ENCODE assay signal across 30 cellular contexts in the genomic region with DNA sequence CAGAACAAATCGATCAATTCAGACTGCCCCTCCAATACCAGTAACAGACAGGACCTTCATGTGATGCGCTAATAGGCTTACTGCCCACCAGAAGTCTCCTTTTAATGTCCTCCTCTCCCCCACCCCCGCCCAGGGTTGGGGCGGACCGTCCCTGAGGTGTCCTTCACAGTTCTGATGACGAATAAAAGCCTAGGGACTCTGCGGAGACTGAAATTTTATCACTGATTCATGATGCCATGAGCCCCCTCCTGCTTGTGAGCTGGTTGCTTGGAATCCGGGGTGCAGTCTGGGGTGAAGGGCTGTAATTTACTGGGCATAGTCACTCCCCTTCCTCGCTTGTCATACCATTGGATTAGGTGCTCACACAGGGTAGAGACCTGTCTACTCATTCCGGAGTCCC.
"Had no signal": no experiment of that assay in that cellular context is flagged by ENCODE, and none has a peak within 500 bp of the region (broad histone marks: within the 10 kb centered on the region; RNA-seq: fewer than 3 reads in every experiment).

No MANE protein-coding gene starts in this region.

- H3K27me3 Mint-ChIP-seq: activated CD4-positive, alpha-beta memory T cell treated with anti-CD3 and anti-CD28 coated beads for 36 hours; activated CD4-positive, alpha-beta T cell treated with anti-CD3 and anti-CD28 coated beads for 36 hours; activated CD4-positive, alpha-beta T cell treated with anti-CD3 and anti-CD28 coated beads, Interleukin-2, amount 10 ng/mL, durations not matched to agents 24 days and 14 days; activated CD8-positive, alpha-beta memory T cell treated with anti-CD3 and anti-CD28 coated beads, Interleukin-2, amount 10 ng/mL, durations not matched to agents 7 days and 5 days; activated naive CD8-positive, alpha-beta T cell; activated T-cell treated with anti-CD3 and anti-CD28 coated beads, Interleukin-2, amount 50 U/mL, for 24 hours; activated T-helper 17 cell treated with anti-CD3 and anti-CD28 coated beads, Interleukin-2, amount 50 U/mL, for 72 hours had no signal

- H3K4me3 Mint-ChIP-seq: activated CD4-positive, alpha-beta memory T cell treated with anti-CD3 and anti-CD28 coated beads for 36 hours; activated CD4-positive, alpha-beta T cell treated with anti-CD3 and anti-CD28 coated beads for 36 hours; activated CD4-positive, alpha-beta T cell treated with anti-CD3 and anti-CD28 coated beads, Interleukin-2, amount 10 ng/mL, durations not matched to agents 24 days and 14 days; activated CD8-positive, alpha-beta memory T cell treated with anti-CD3 and anti-CD28 coated beads, Interleukin-2, amount 10 ng/mL, durations not matched to agents 7 days and 5 days; activated CD8-positive, alpha-beta T cell treated with anti-CD3 and anti-CD28 coated beads, Interleukin-2, amount 10 ng/mL, durations not matched to agents 7 days and 5 days; activated naive CD8-positive, alpha-beta T cell; activated T-cell treated with anti-CD3 and anti-CD28 coated beads, Interleukin-2, amount 50 U/mL, for 24 hours; activated T-helper 17 cell treated with anti-CD3 and anti-CD28 coated beads, Interleukin-2, amount 50 U/mL, for 72 hours had no signal

- DNase-seq: activated CD4-positive, alpha-beta memory T cell treated with anti-CD3 and anti-CD28 coated beads for 36 hours; activated CD4-positive, alpha-beta T cell treated with anti-CD3 and anti-CD28 coated beads for 36 hours; activated CD4-positive, alpha-beta T cell treated with anti-CD3 and anti-CD28 coated beads, Interleukin-2, amount 10 ng/mL, durations not matched to agents 24 days and 14 days; activated CD4-positive, CD25-positive, alpha-beta regulatory T cell; activated CD4-positive, CD25-positive, alpha-beta regulatory T cell treated with anti-CD3 and anti-CD28 coated beads, Interleukin-2, amount 50 U/mL, for 72 hours; activated CD8-positive, alpha-beta memory T cell treated with anti-CD3 and anti-CD28 coated beads, Interleukin-2, amount 10 ng/mL, durations not matched to agents 7 days and 5 days; activated CD8-positive, alpha-beta memory T cell treated with anti-CD3 and anti-CD28 coated beads, Interleukin-2, amount 50 U/mL, for 48 hours; activated CD8-positive, alpha-beta T cell treated with anti-CD3 and anti-CD28 coated beads, Interleukin-2, amount 10 ng/mL, durations not matched to agents 7 days and 5 days; activated effector memory CD4-positive, alpha-beta T cell treated with Interleukin-2 at 50 U/mL for 16 hours; activated gamma-delta T cell treated with Interleukin-2 at 50 U/mL for 16 hours; activated naive CD4-positive, alpha-beta T cell treated with anti-CD3 and anti-CD28 coated beads, Interleukin-2, amount 50 U/mL, for 16 hours; activated naive CD4-positive, alpha-beta T cell treated with Interleukin-2 at 50 U/mL for 16 hours; activated T-cell treated with anti-CD3 and anti-CD28 coated beads for 4 hours; activated T-cell treated with anti-CD3 and anti-CD28 coated beads, Interleukin-2, amount 50 U/mL, for 24 hours; amygdala; aorta; body of pancreas; caudate nucleus; cortex of kidney; dermis blood vessel endothelial cell; effector CD8-positive, alpha-beta T cell; foreskin fibroblast; T-helper 2 cell had no signal

- H3K9me3 Mint-ChIP-seq: activated CD4-positive, alpha-beta memory T cell treated with anti-CD3 and anti-CD28 coated beads for 36 hours; activated CD4-positive, alpha-beta T cell treated with anti-CD3 and anti-CD28 coated beads, Interleukin-2, amount 10 ng/mL, durations not matched to agents 24 days and 14 days; activated T-cell treated with anti-CD3 and anti-CD28 coated beads, Interleukin-2, amount 50 U/mL, for 24 hours; activated T-helper 17 cell treated with anti-CD3 and anti-CD28 coated beads, Interleukin-2, amount 50 U/mL, for 72 hours had no signal

- H3K4me3 ChIP-seq: body of pancreas had no signal

- H3K27ac ChIP-seq: body of pancreas, epithelial cell of prostate had no signal

- H3K27ac Mint-ChIP-seq: activated CD4-positive, alpha-beta memory T cell treated with anti-CD3 and anti-CD28 coated beads for 36 hours; activated CD4-positive, alpha-beta T cell treated with anti-CD3 and anti-CD28 coated beads for 36 hours; activated CD4-positive, alpha-beta T cell treated with anti-CD3 and anti-CD28 coated beads, Interleukin-2, amount 10 ng/mL, durations not matched to agents 24 days and 14 days; activated CD8-positive, alpha-beta memory T cell treated with anti-CD3 and anti-CD28 coated beads, Interleukin-2, amount 10 ng/mL, durations not matched to agents 7 days and 5 days; activated CD8-positive, alpha-beta T cell treated with anti-CD3 and anti-CD28 coated beads, Interleukin-2, amount 10 ng/mL, durations not matched to agents 7 days and 5 days; activated naive CD8-positive, alpha-beta T cell; activated T-cell treated with anti-CD3 and anti-CD28 coated beads, Interleukin-2, amount 50 U/mL, for 24 hours; activated T-helper 17 cell treated with anti-CD3 and anti-CD28 coated beads, Interleukin-2, amount 50 U/mL, for 72 hours had no signal

- FAIRE-seq: colon, endometrium, endothelial cell of umbilical vein, frontal cortex had no signal

- H3K4me1 Mint-ChIP-seq: activated CD4-positive, alpha-beta T cell treated with anti-CD3 and anti-CD28 coated beads for 36 hours; activated CD4-positive, alpha-beta T cell treated with anti-CD3 and anti-CD28 coated beads, Interleukin-2, amount 10 ng/mL, durations not matched to agents 24 days and 14 days; activated CD8-positive, alpha-beta memory T cell treated with anti-CD3 and anti-CD28 coated beads, Interleukin-2, amount 10 ng/mL, durations not matched to agents 7 days and 5 days; activated T-helper 17 cell treated with anti-CD3 and anti-CD28 coated beads, Interleukin-2, amount 50 U/mL, for 72 hours had no signal

- ATAC-seq: activated CD4-positive, alpha-beta T cell treated with anti-CD3 and anti-CD28 coated beads for 36 hours; activated CD8-positive, alpha-beta memory T cell treated with anti-CD3 and anti-CD28 coated beads, Interleukin-2, amount 10 ng/mL, durations not matched to agents 7 days and 5 days; activated CD8-positive, alpha-beta T cell treated with anti-CD3 and anti-CD28 coated beads, Interleukin-2, amount 10 ng/mL, durations not matched to agents 7 days and 5 days; activated T-helper 17 cell treated with anti-CD3 and anti-CD28 coated beads, Interleukin-2, amount 50 U/mL, for 72 hours; body of pancreas had no signal

- H3K27me3 ChIP-seq: body of pancreas had no signal

- H3K4me1 ChIP-seq: body of pancreas had no signal

- H3K9me3 ChIP-seq: body of pancreas had no signal
